19 cellular contexts compared by ENCODE assay signal in genomic region chr3:60841355-60841754, GRCh38.
DNase-seq lines count a peak whose midpoint lies in the region; ATAC-seq, FAIRE-seq and TF ChIP-seq lines count a peak whose summit lies in the region.
"Had no signal": no experiment of that assay in that cellular context is flagged by ENCODE, and none has a peak within 500 bp of the region (broad histone marks: within the 10 kb centered on the region; RNA-seq: fewer than 3 reads in every experiment).

No MANE protein-coding gene starts in this region.

- H3K14ac ChIP-seq in mesenchymal stem cell (ENCODE audit: low read length in 2 of 2), result no peak overlapping the region

- no peak overlapping the region for H4K91ac ChIP-seq in mesenchymal stem cell (ENCODE audit: low read length)

- no peaks in the 10 kb centered on the region for H3K36me3 ChIP-seq in mesenchymal stem cell (ENCODE audit: control insufficient read depth in 1 of 2, insufficient read depth in 2 of 2, low read depth in 1 of 2, low read length in 2 of 2)
- no peaks in the 10 kb centered on the region for H3K36me3 ChIP-seq in colonic mucosa

- no peak for TF ChIP-seq RAD21 in A549 (conservative IDR thresholded peaks at IDR 0.05 in 1 of 2, IDR thresholded peaks at IDR 0.05 in 1 of 2)

- no peak overlapping the region for H2BK120ac ChIP-seq in mesenchymal stem cell (ENCODE audit: low read depth, low read length)

- H3K9me3 ChIP-seq in A549 (no peaks in the 10 kb centered on the region), mesenchymal stem cell (ENCODE audit: control insufficient read depth, low read length) (peaks cover 7% of the 10 kb centered on the region), colonic mucosa (no peaks in the 10 kb centered on the region)
- H3K9me3 ChIP-seq: psoas muscle had no signal

- no peak overlapping the region for H4K8ac ChIP-seq in mesenchymal stem cell (ENCODE audit: low read length)

- POLR2A ChIA-PET in A549 (lab: Yijun Ruan, JAX), result no interaction called here

- no peak for FAIRE-seq in A549 (lab: Jason Lieb, UNC)

- no peak overlapping the region for H2BK12ac ChIP-seq in mesenchymal stem cell (ENCODE audit: low read length in 2 of 2)

- H3K4me2 ChIP-seq in A549 (no peak overlapping the region), mesenchymal stem cell (ENCODE audit: low read length, poor library complexity, severe bottlenecking) (no peak overlapping the region)

- no peak for TF ChIP-seq CTCF in A549 (IDR thresholded peaks at IDR 0.05)
- TF ChIP-seq CTCF in choroid plexus epithelial cell (conservative IDR thresholded peaks at IDR 0.05; ENCODE audit: low read depth, low read length), result no peak
- no peak for TF ChIP-seq CTCF in colonic mucosa (IDR thresholded peaks at IDR 0.05)

- no peak; a peak in 1 of 5 replicates for TF ChIP-seq EP300 in A549 (IDR thresholded peaks at IDR 0.05)

- H3K23ac ChIP-seq in mesenchymal stem cell (ENCODE audit: low read length in 2 of 2), result no peak overlapping the region

- H3K27me3 ChIP-seq in mesenchymal stem cell (ENCODE audit: control insufficient read depth in 1 of 2, insufficient read depth in 1 of 2, low read length in 2 of 2) (no peaks in the 10 kb centered on the region), colonic mucosa (no peaks in the 10 kb centered on the region)

- H2BK15ac ChIP-seq in mesenchymal stem cell (ENCODE audit: low read depth, poor library complexity, severe bottlenecking), result no peak overlapping the region

- no peak overlapping the region for H2AK5ac ChIP-seq in mesenchymal stem cell (ENCODE audit: low read length, severe bottlenecking)

- no peak for TF ChIP-seq POLR2A in A549 (IDR thresholded peaks at IDR 0.05; ENCODE audit: low read length)

- WGBS in A549 (ENCODE audit: missing lambda C conversion rate), result 17% methylated on average over 2 of the region's 2 CpGs
- 87% methylated on average over 2 of the region's 2 CpGs for WGBS in mesenchymal stem cell

- H3K79me1 ChIP-seq in mesenchymal stem cell (replicated peaks; ENCODE audit: low read length, poor library complexity, severe bottlenecking), result no peaks in the 10 kb centered on the region

- ATAC-seq in A549 (0 out of 6 replicates have a peak, but pooled peaks of 1 of the 2 experiments have one; percentile 56), HG02938 (IDR thresholded peaks at IDR 0.05; ENCODE audit: unreplicated experiment) (no peak)
- ATAC-seq: activated CD8-positive, alpha-beta memory T cell treated with anti-CD3 and anti-CD28 coated beads, Interleukin-2, amount 10 ng/mL, durations not matched to agents 7 days and 5 days; psoas muscle had no signal

- H3K4me3 ChIP-seq in A549 (no peak overlapping the region), choroid plexus epithelial cell (ENCODE audit: low read depth, low read length) (no peak overlapping the region), mesenchymal stem cell (ENCODE audit: insufficient read depth in 1 of 2, low read depth in 1 of 2, low read length in 2 of 2) (no peak overlapping the region), colonic mucosa (no peak overlapping the region)
- H3K4me3 ChIP-seq: GM23248, psoas muscle had no signal

- DNase-seq in A549 (ENCODE audit: low read depth in 1 of 2, low spot score in 1 of 2) (peak in 1 of 2 experiments; percentile 27), M059J (ENCODE audit: low read depth) (peak; percentile 57), choroid plexus epithelial cell (ENCODE audit: low read depth) (peak; percentile 71), mesenchymal stem cell (peak; percentile 64), colonic mucosa (no peak), AG08396 (ENCODE audit: low spot score) (no peak), anterior cingulate cortex (lab: John Stamatoyannopoulos, UW) (no peak)
- DNase-seq: activated CD4-positive, alpha-beta T cell treated with anti-CD3 and anti-CD28 coated beads for 48 hours; activated CD8-positive, alpha-beta memory T cell treated with anti-CD3 and anti-CD28 coated beads, Interleukin-2, amount 10 ng/mL, durations not matched to agents 7 days and 5 days; DMS 273 treated with DMSO at 0.1 percent for 48 hours; GM23248; KBM-7; MV-4-11; NCI-H187 treated with DMSO at 0.1 percent for 48 hours; NCI-H774; nephron progenitor cell; psoas muscle; Right ventricle myocardium superior had no signal

- H3K9ac ChIP-seq in mesenchymal stem cell (ENCODE audit: low read length) (no peak overlapping the region), colonic mucosa (ENCODE audit: low read depth in 2 of 2, low read length in 2 of 2) (no peak overlapping the region)
- H3K9ac ChIP-seq: GM23248 had no signal

- no peak overlapping the region for H3K4ac ChIP-seq in mesenchymal stem cell (ENCODE audit: low read depth in 1 of 2, low read length in 2 of 2)

- H3K27ac ChIP-seq in A549 (no peak overlapping the region), mesenchymal stem cell (ENCODE audit: low read length, poor library complexity, severe bottlenecking) (no peak overlapping the region), colonic mucosa (no peak overlapping the region)
- H3K27ac ChIP-seq: GM23248, psoas muscle had no signal

- CTCF ChIA-PET in A549 (lab: Yijun Ruan, JAX), result no interaction called here

- H2AFZ ChIP-seq in mesenchymal stem cell (ENCODE audit: low read depth, low read length), result no peak overlapping the region
- H2AFZ ChIP-seq: GM23248 had no signal

- no peak overlapping the region for H2BK5ac ChIP-seq in mesenchymal stem cell (ENCODE audit: low read depth, low read length, poor library complexity, severe bottlenecking)

- no peak overlapping the region for H3K18ac ChIP-seq in mesenchymal stem cell (ENCODE audit: low read depth in 1 of 2, low read length in 2 of 2)

- intact Hi-C loops in colonic mucosa (cut with DNase I), result no loop called here

- H3K4me1 ChIP-seq in A549 (no peaks in the 10 kb centered on the region), mesenchymal stem cell (ENCODE audit: control insufficient read depth, insufficient read depth, low read depth, low read length) (no peaks in the 10 kb centered on the region), colonic mucosa (no peaks in the 10 kb centered on the region)
- H3K4me1 ChIP-seq: psoas muscle had no signal

TF ChIP-seq in A549, 52 proteins besides CTCF, POLR2A, EP300 and RAD21:
- TF ChIP-seq HES2 (IDR thresholded peaks at IDR 0.05) (no peak; the same call in 1 of the 2 replicates), PHF8 (IDR thresholded peaks at IDR 0.05; ENCODE audit: borderline replicate concordance, low read depth) (no peak), ZNF302 (CRISPR knock-in tag; IDR thresholded peaks at IDR 0.05) (no peak), JUNB (IDR thresholded peaks at IDR 0.05) (0 out of 2 replicates have a peak, but pooled peaks have one; percentile 28), CEBPB (IDR thresholded peaks at IDR 0.05) (peak; percentile 26 to 73; a peak in 2 of 4 replicates), REST (IDR thresholded peaks at IDR 0.05) (no peak), BCL3 (IDR thresholded peaks at IDR 0.05) (0 out of 3 replicates have a peak, but pooled peaks have one; percentile 32), JUN (IDR thresholded peaks at IDR 0.05) (0 out of 5 replicates have a peak, but pooled peaks of 1 of the 2 experiments have one; percentile 24), RNF2 (IDR thresholded peaks at IDR 0.05; ENCODE audit: borderline replicate concordance, low read depth) (no peak)

Comparison
In these comparisons a context has a peak if more than half of its experiments do, and no peak if none do; other contexts are left out.
1. DNase-seq: peak in M059J (single experiment), choroid plexus epithelial cell (single experiment) and mesenchymal stem cell (single experiment); none in colonic mucosa (single experiment), AG08396 (single experiment) and anterior cingulate cortex (0 of 58).